8 cellular contexts compared by ENCODE assay signal in the genomic region with DNA sequence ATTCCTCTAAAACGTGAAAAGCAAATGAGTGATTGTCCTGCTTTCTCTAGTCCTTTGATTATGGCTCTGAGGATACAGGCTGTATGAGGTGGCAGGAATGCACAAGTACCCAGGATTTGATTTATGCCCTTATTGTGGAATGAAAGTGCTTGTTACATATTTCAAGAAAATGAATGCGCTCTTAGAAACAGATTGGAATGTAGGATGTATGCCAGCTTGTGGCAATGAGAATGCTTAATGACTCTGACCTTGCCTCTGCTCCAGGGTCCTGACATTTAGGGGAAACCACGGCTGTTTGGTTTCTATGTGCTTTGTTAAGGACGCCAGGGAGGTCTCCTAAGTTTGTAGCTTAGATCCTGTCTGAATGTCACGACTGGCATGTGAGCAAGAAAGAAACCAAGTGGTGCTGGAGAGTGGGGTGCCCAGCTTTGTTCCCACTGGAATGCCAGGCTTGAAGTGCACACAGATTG. TPM values are rescaled to one million over a fixed set of nuclear protein-coding genes. Genes with fewer than 3 reads are reported as not detected.
DNase-seq lines count a peak whose midpoint lies in the region; ATAC-seq, FAIRE-seq and TF ChIP-seq lines count a peak whose summit lies in the region.

No MANE protein-coding gene starts in this region.

- H3K4me3 Mint-ChIP-seq in activated T-helper 17 cell treated with anti-CD3 and anti-CD28 coated beads, Interleukin-2, amount 50 U/mL, for 72 hours = peak overlapping the region; percentile 100

- peaks cover 96% of the 10 kb centered on the region for H3K36me3 Mint-ChIP-seq in activated T-helper 17 cell treated with anti-CD3 and anti-CD28 coated beads, Interleukin-2, amount 50 U/mL, for 72 hours (ENCODE audit: low read depth)

- H3K27ac ChIP-seq in right cardiac atrium (ENCODE audit: low read length) (peak overlapping the region; percentile 72), uterus (peak overlapping the region; percentile 57 to 71), ascending aorta (no peak overlapping the region)

- TF ChIP-seq POLR2A in uterus (IDR thresholded peaks at IDR 0.05) = no peak

- H3K36me3 ChIP-seq in uterus (no peaks in the 10 kb centered on the region), ascending aorta (peaks cover 23 to 36% of the 10 kb centered on the region in 2 donors)

- DNase-seq in right cardiac atrium (no peak), Right ventricle myocardium inferior (ENCODE audit: missing footprints) (no peak), hepatic stellate cell (ENCODE audit: low spot score) (peak; percentile 5), uterus (no peak), GM19239 (ENCODE audit: insufficient read length, low spot score) (no peak), HT-29 (ENCODE audit: low spot score) (no peak), ascending aorta (ENCODE audit: low spot score in 2 of 2) (no peak)

- peaks cover 36% of the 10 kb centered on the region for H3K4me1 Mint-ChIP-seq in activated T-helper 17 cell treated with anti-CD3 and anti-CD28 coated beads, Interleukin-2, amount 50 U/mL, for 72 hours

- peak overlapping the region; percentile 88 for H3K27ac Mint-ChIP-seq in activated T-helper 17 cell treated with anti-CD3 and anti-CD28 coated beads, Interleukin-2, amount 50 U/mL, for 72 hours

- FAIRE-seq in GM19239 (lab: Jason Lieb, UNC) = no peak

- TF ChIP-seq CTCF in uterus (IDR thresholded peaks at IDR 0.05) (no peak), ascending aorta (IDR thresholded peaks at IDR 0.05) (no peak)

- no peaks in the 10 kb centered on the region for H3K27me3 Mint-ChIP-seq in activated T-helper 17 cell treated with anti-CD3 and anti-CD28 coated beads, Interleukin-2, amount 50 U/mL, for 72 hours

- WGBS in right cardiac atrium = 50% methylated on average over 5 of the region's 5 CpGs

- intact Hi-C loops in right cardiac atrium (cut with DNase I) (no loop called here), Right ventricle myocardium inferior (cut with DNase I) (no loop called here), uterus (cut with DNase I; ENCODE audit: low total_unique reads) (no loop called here), ascending aorta (cut with DNase I) (no loop called here)

- no peaks in the 10 kb centered on the region for H3K27me3 ChIP-seq in right cardiac atrium (ENCODE audit: control insufficient read depth, insufficient read depth)
- no peaks in the 10 kb centered on the region for H3K27me3 ChIP-seq in uterus
- H3K27me3 ChIP-seq in ascending aorta = no peaks in the 10 kb centered on the region

- H3K4me1 ChIP-seq in right cardiac atrium (ENCODE audit: control insufficient read depth, insufficient read depth, low read length) (no peaks in the 10 kb centered on the region), uterus (peaks cover 5 to 13% of the 10 kb centered on the region in 2 donors), ascending aorta (peaks cover 4 to 18% of the 10 kb centered on the region in 2 donors)

- H3K9me3 ChIP-seq in right cardiac atrium (ENCODE audit: control insufficient read depth, low read length) (no peaks in the 10 kb centered on the region), uterus (no peaks in the 10 kb centered on the region), ascending aorta (no peaks in the 10 kb centered on the region)

- no peaks in the 10 kb centered on the region for H3K9me3 Mint-ChIP-seq in activated T-helper 17 cell treated with anti-CD3 and anti-CD28 coated beads, Interleukin-2, amount 50 U/mL, for 72 hours

- ATAC-seq in right cardiac atrium (no peak), Right ventricle myocardium inferior (no peak)
- ATAC-seq in activated T-helper 17 cell treated with anti-CD3 and anti-CD28 coated beads, Interleukin-2, amount 50 U/mL, for 72 hours (replicated peaks) = no peak

- H3K4me3 ChIP-seq in right cardiac atrium (ENCODE audit: low read length) (no peak overlapping the region), uterus (no peak overlapping the region), ascending aorta (no peak overlapping the region)

RNA-seq across cellular contexts. Expression of gene PRCD, which starts 22.0 kb away (rescaled TPM):
- total RNA-seq in right cardiac atrium (10 to 100 TPM in 3 of 4 donors, 1 to 10 TPM in 1; 6.1 to 11.6 (median 10.9) TPM), Right ventricle myocardium inferior (3.4 TPM), uterus (10 to 100 TPM in 1 of 4 donors, under 1 TPM in 2, not detected in 1; 0.26 to 13.4 (median 0.69) TPM), ascending aorta (0.43 TPM)
- 9.8 TPM for polyA plus RNA-seq in right cardiac atrium
- total RNA-seq in activated T-helper 17 cell treated with anti-CD3 and anti-CD28 coated beads, Interleukin-2, amount 50 U/mL, for 72 hours = not detected
- not detected in 2 replicates for total RNA-seq in HT-29 (2014; rRNA removed; shearing (Covaris generic))

RNA-seq across cellular contexts. Expression of gene ST6GALNAC2, which starts 23.8 kb away (rescaled TPM):
- total RNA-seq in right cardiac atrium = 1 to 10 TPM; 4.0 to 5.8 (median 5.5) TPM
- 4.2 TPM for polyA plus RNA-seq in right cardiac atrium
- total RNA-seq in Right ventricle myocardium inferior = 5.7 TPM
- total RNA-seq in activated T-helper 17 cell treated with anti-CD3 and anti-CD28 coated beads, Interleukin-2, amount 50 U/mL, for 72 hours = under 1 TPM in 1 of 2 donors, not detected in 1; 0.29 TPM
- total RNA-seq in uterus = 1 to 10 TPM in 2 of 4 donors, under 1 TPM in 1, not detected in 1; 0.59 to 9.5 (median 5.3) TPM
- total RNA-seq in HT-29 (2014; rRNA removed; shearing (Covaris generic)) = 1.0 and 2.6 TPM in 2 replicates
- total RNA-seq in ascending aorta = 15.8 TPM

RNA-seq across cellular contexts. Expression of gene CYGB, which starts 24.3 kb away (rescaled TPM):
- 10 to 100 TPM; 46.6 to 83.9 (median 67.3) TPM for total RNA-seq in right cardiac atrium
- 58.7 TPM for polyA plus RNA-seq in right cardiac atrium
- total RNA-seq in Right ventricle myocardium inferior = 38.2 TPM
- not detected for total RNA-seq in activated T-helper 17 cell treated with anti-CD3 and anti-CD28 coated beads, Interleukin-2, amount 50 U/mL, for 72 hours
- 10 to 100 TPM in 2 of 4 donors, 1 to 10 TPM in 2; 7.8 to 33.2 (median 19.8) TPM for total RNA-seq in uterus
- total RNA-seq in HT-29 (2014; rRNA removed; shearing (Covaris generic)) = not detected in 2 replicates
- 60.7 TPM for total RNA-seq in ascending aorta

Comparison
In these comparisons a context has a peak if more than half of its experiments do, and no peak if none do; other contexts are left out.
1. H3K27ac ChIP-seq: peak in right cardiac atrium (single experiment) and uterus (2 of 2); none in ascending aorta (0 of 2).